26 cellular contexts compared by ENCODE assay signal in the genomic region with DNA sequence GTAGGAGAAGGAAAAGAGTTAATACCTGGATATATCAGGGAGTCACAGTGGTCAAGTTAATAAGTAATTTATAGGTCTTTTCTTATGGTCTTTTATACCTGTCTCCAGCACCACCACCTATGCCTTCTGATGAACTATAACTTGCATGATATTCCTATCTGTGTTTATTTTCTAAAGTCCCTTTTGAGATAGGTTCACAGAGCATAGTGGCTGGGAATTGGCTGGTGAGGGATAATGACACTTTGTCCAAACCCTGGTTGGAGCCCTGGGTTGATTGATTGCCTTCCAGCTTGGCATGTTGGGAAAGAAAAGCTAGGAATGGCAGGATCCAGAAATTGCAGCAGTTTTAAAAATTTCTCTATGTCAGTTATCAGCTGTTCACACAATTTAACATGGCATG.
"Had no signal": no experiment of that assay in that cellular context is flagged by ENCODE, and none has a peak within 500 bp of the region (broad histone marks: within the 10 kb centered on the region; RNA-seq: fewer than 3 reads in every experiment).

No MANE protein-coding gene starts in this region.

- H3K27me3 Mint-ChIP-seq: effector memory CD8-positive, alpha-beta T cell; naive B cell; type B pancreatic cell had no signal

- H3K4me3 ChIP-seq: esophagus squamous epithelium, left lung, mucosa of descending colon, psoas muscle, skin epidermis, stomach, thyroid gland had no signal

- H3K27ac ChIP-seq: esophagus squamous epithelium, left lung, psoas muscle, skin epidermis, stomach, thyroid gland had no signal

- FAIRE-seq: endometrium, kidney, urothelium cell line had no signal

- H3K36me3 ChIP-seq: esophagus squamous epithelium, left lung, stomach, thyroid gland had no signal

- ATAC-seq: effector memory CD8-positive, alpha-beta T cell; left lung; mucosa of descending colon; right cardiac atrium; stimulated activated effector memory CD8-positive, alpha-beta T cell treated with anti-CD3 and anti-CD28 coated beads, Interleukin-12 subunit alpha, Interleukin-12 subunit beta, amount 100 ng/mL, for 72 hours had no signal

- H3K9me3 Mint-ChIP-seq: effector memory CD8-positive, alpha-beta T cell; stimulated activated effector memory CD8-positive, alpha-beta T cell treated with anti-CD3 and anti-CD28 coated beads, Interleukin-12 subunit alpha, Interleukin-12 subunit beta, amount 100 ng/mL, for 72 hours had no signal

- H3K36me3 Mint-ChIP-seq: stimulated activated effector memory CD8-positive, alpha-beta T cell treated with anti-CD3 and anti-CD28 coated beads, Interleukin-12 subunit alpha, Interleukin-12 subunit beta, amount 100 ng/mL, for 72 hours had no signal

- H3K27me3 ChIP-seq: esophagus squamous epithelium, left lung, stomach, thyroid gland had no signal

- DNase-seq: cerebellar nuclear complex; cortex of kidney; effector memory CD8-positive, alpha-beta T cell; erythroblast; esophagus squamous epithelium; foreskin melanocyte; kidney; left lung; mesenchymal stem cell; mucosa of descending colon; naive B cell; nephron progenitor cell; nucleus accumbens; psoas muscle; right cardiac atrium; stimulated activated CD4-positive, alpha-beta T cell treated with anti-CD3 and anti-CD28 coated beads, Interleukin-15, amount 100 ng/mL, for 24 hours; stimulated activated CD4-positive, alpha-beta T cell treated with anti-CD3 and anti-CD28 coated beads, Interleukin-4, amount 100 ng/mL, for 24 hours; stimulated activated naive CD4-positive, alpha-beta T cell treated with Interleukin-2 at 50 U/mL for 16 hours; stomach; thyroid gland had no signal

- H3K4me1 Mint-ChIP-seq: mesothelial cell of epicardium, nephron progenitor cell had no signal

- H3K4me3 Mint-ChIP-seq: effector memory CD8-positive, alpha-beta T cell; mesothelial cell of epicardium; naive B cell; nephron progenitor cell; stimulated activated effector memory CD8-positive, alpha-beta T cell treated with anti-CD3 and anti-CD28 coated beads, Interleukin-12 subunit alpha, Interleukin-12 subunit beta, amount 100 ng/mL, for 72 hours; type B pancreatic cell had no signal

- H3K27ac Mint-ChIP-seq: effector memory CD8-positive, alpha-beta T cell; mesothelial cell of epicardium; nephron progenitor cell; stimulated activated effector memory CD8-positive, alpha-beta T cell treated with anti-CD3 and anti-CD28 coated beads, Interleukin-12 subunit alpha, Interleukin-12 subunit beta, amount 100 ng/mL, for 72 hours; type B pancreatic cell had no signal

- H3K9me3 ChIP-seq: esophagus squamous epithelium, left lung, mucosa of descending colon, psoas muscle, stomach, thyroid gland had no signal
